Comparison of ENCODE assay signal across 11 cellular contexts in genomic region chr4:98289375-98289774, GRCh38. TPM values are rescaled to one million over a fixed set of nuclear protein-coding genes. Genes with fewer than 3 reads are reported as not detected.
DNase-seq lines count a peak whose midpoint lies in the region; ATAC-seq and TF ChIP-seq lines count a peak whose summit lies in the region.
"Had no signal": no experiment of that assay in that cellular context is flagged by ENCODE, and none has a peak within 500 bp of the region (broad histone marks: within the 10 kb centered on the region; RNA-seq: fewer than 3 reads in every experiment).

No MANE protein-coding gene starts in this region.

- H3K9me3 ChIP-seq in CD8-positive, alpha-beta memory T cell (ENCODE audit: low read length) = no peaks in the 10 kb centered on the region
- no peaks in the 10 kb centered on the region for H3K9me3 ChIP-seq in SK-N-SH
- H3K9me3 ChIP-seq: Caco-2 had no signal

- H3K27me3 Mint-ChIP-seq in CD8-positive, alpha-beta memory T cell = no peaks in the 10 kb centered on the region
- no peaks in the 10 kb centered on the region for H3K27me3 Mint-ChIP-seq in activated T-helper 2 cell treated with anti-CD3 and anti-CD28 coated beads, Interferon-gamma antibody, Interleukin-2, Interleukin-4, amounts not matched to agents 10 μg/mL and 5 μg/mL and 100 μg/mL, durations not matched to agents 14 hours and 24 hours and 36 hours (ENCODE audit: low read depth)

- peaks cover 18% of the 10 kb centered on the region for H3K4me1 ChIP-seq in CD8-positive, alpha-beta memory T cell (ENCODE audit: insufficient read depth, low read length)
- peaks cover 0 to 8% of the 10 kb centered on the region in 2 experiments; a peak in 3 of 4 replicates for H3K4me1 ChIP-seq in SK-N-SH (ENCODE audit: control insufficient read depth in 1 of 2, insufficient read depth in 2 of 2, low read depth in 1 of 2, low read length in 1 of 2)

- H3K9me3 Mint-ChIP-seq in CD8-positive, alpha-beta memory T cell = no peaks in the 10 kb centered on the region
- no peaks in the 10 kb centered on the region for H3K9me3 Mint-ChIP-seq in activated T-helper 2 cell treated with anti-CD3 and anti-CD28 coated beads, Interferon-gamma antibody, Interleukin-2, Interleukin-4, amounts not matched to agents 10 μg/mL and 5 μg/mL and 100 μg/mL, durations not matched to agents 14 hours and 24 hours and 36 hours

- POLR2A ChIA-PET in CD8-positive, alpha-beta memory T cell (lab: Charles Lee) = interaction anchor here (0.6 kb wide), 2 partner anchors 29 to 577 kb away, joined by 4 to 5 read pairs; no protein-coding TSS in a partner anchor
- POLR2A ChIA-PET in SK-N-SH (lab: Yijun Ruan, JAX) = no interaction called here

- H3K79me2 ChIP-seq in SK-N-SH (ENCODE audit: insufficient read depth) = peaks cover 89% of the 10 kb centered on the region

- no peak for TF ChIP-seq RAD21 in SK-N-SH (IDR thresholded peaks at IDR 0.05; ENCODE audit: low read length)

- TF ChIP-seq EP300 in SK-N-SH (IDR thresholded peaks at IDR 0.05; ENCODE audit: borderline replicate concordance in 1 of 2, low read depth in 1 of 2, low read length in 1 of 2) = no peak

- H3K27ac Mint-ChIP-seq in CD8-positive, alpha-beta memory T cell = peak overlapping the region in 6 of 8 donors; percentile 26 to 81 (median 60)
- peak overlapping the region; percentile 76 for H3K27ac Mint-ChIP-seq in activated T-helper 2 cell treated with anti-CD3 and anti-CD28 coated beads, Interferon-gamma antibody, Interleukin-2, Interleukin-4, amounts not matched to agents 10 μg/mL and 5 μg/mL and 100 μg/mL, durations not matched to agents 14 hours and 24 hours and 36 hours

- DNase-seq in CD8-positive, alpha-beta memory T cell = no peak
- no peak for DNase-seq in activated T-helper 2 cell treated with anti-CD3 and anti-CD28 coated beads, Interferon-gamma antibody, Interleukin-2, Interleukin-4, amounts not matched to agents 10 μg/mL and 5 μg/mL and 100 μg/mL, durations not matched to agents 14 hours and 24 hours and 36 hours (ENCODE audit: low spot score)
- DNase-seq in Ammon's horn (ENCODE audit: low spot score) = no peak
- no peak for DNase-seq in midbrain (lab: John Stamatoyannopoulos, UW)
- DNase-seq in SK-N-SH = no peak
- no peak for DNase-seq in posterior vena cava (ENCODE audit: low spot score)
- DNase-seq: Caco-2, occipital lobe, PC-3 had no signal

- no peak overlapping the region for H2AFZ ChIP-seq in SK-N-SH (ENCODE audit: low read depth)

- TF ChIP-seq CTCF in SK-N-SH (IDR thresholded peaks at IDR 0.05) = no peak

- peak overlapping the region in 4 of 7 donors; percentile 6 to 71 (median 32) for H3K4me3 Mint-ChIP-seq in CD8-positive, alpha-beta memory T cell
- H3K4me3 Mint-ChIP-seq in activated T-helper 2 cell treated with anti-CD3 and anti-CD28 coated beads, Interferon-gamma antibody, Interleukin-2, Interleukin-4, amounts not matched to agents 10 μg/mL and 5 μg/mL and 100 μg/mL, durations not matched to agents 14 hours and 24 hours and 36 hours (ENCODE audit: low read depth) = peak overlapping the region; percentile 42

- WGBS in SK-N-SH (ENCODE audit: low lambda C conversion rate) = 85% methylated on average over 1 of the region's 1 CpG

- CTCF ChIA-PET in CD8-positive, alpha-beta memory T cell (lab: Charles Lee) = no interaction called here
- CTCF ChIA-PET in SK-N-SH (lab: Yijun Ruan, JAX) = interaction anchor here (0.9 kb wide), 1 partner anchor 26 kb away, joined by 3 read pairs; no protein-coding TSS in a partner anchor

- peak; percentile 69 for ATAC-seq in GM19452 (IDR thresholded peaks at IDR 0.05; ENCODE audit: unreplicated experiment)
- ATAC-seq in HG03135 (IDR thresholded peaks at IDR 0.05; ENCODE audit: unreplicated experiment) = peak; percentile 78
- ATAC-seq: PC-3 had no signal

- H3F3A ChIP-seq in SK-N-SH (replicated peaks; ENCODE audit: insufficient read depth) = peaks cover 4% of the 10 kb centered on the region

- no peaks in the 10 kb centered on the region for H4K20me1 ChIP-seq in SK-N-SH (ENCODE audit: insufficient read depth)

- H3K9me2 ChIP-seq in SK-N-SH = no peaks in the 10 kb centered on the region

- intact Hi-C loops in activated T-helper 2 cell treated with anti-CD3 and anti-CD28 coated beads, Interferon-gamma antibody, Interleukin-2, Interleukin-4, amounts not matched to agents 10 μg/mL and 5 μg/mL and 100 μg/mL, durations not matched to agents 14 hours and 24 hours and 36 hours (cut with micrococcal nuclease) = no loop called here
- intact Hi-C loops in posterior vena cava (cut with DNase I) = no loop called here

- peaks cover 4 to 11% (median 6%) of the 10 kb centered on the region in 3 donors for H3K36me3 Mint-ChIP-seq in CD8-positive, alpha-beta memory T cell
- peaks cover 18% of the 10 kb centered on the region for H3K36me3 Mint-ChIP-seq in activated T-helper 2 cell treated with anti-CD3 and anti-CD28 coated beads, Interferon-gamma antibody, Interleukin-2, Interleukin-4, amounts not matched to agents 10 μg/mL and 5 μg/mL and 100 μg/mL, durations not matched to agents 14 hours and 24 hours and 36 hours (ENCODE audit: low read depth)

- H3K4me3 ChIP-seq in CD8-positive, alpha-beta memory T cell (ENCODE audit: low read length) = no peak overlapping the region
- no peak overlapping the region for H3K4me3 ChIP-seq in SK-N-SH (ENCODE audit: low read depth in 2 of 2, low read length in 1 of 2)

- H3K27me3 ChIP-seq in CD8-positive, alpha-beta memory T cell (ENCODE audit: insufficient read depth, low read length, poor library complexity, severe bottlenecking) = no peaks in the 10 kb centered on the region
- no peaks in the 10 kb centered on the region for H3K27me3 ChIP-seq in SK-N-SH (ENCODE audit: insufficient read depth)

- H3K4me2 ChIP-seq in SK-N-SH = no peak overlapping the region

- H3K4me1 Mint-ChIP-seq in CD8-positive, alpha-beta memory T cell = peaks cover 47 to 77% (median 66%) of the 10 kb centered on the region in 3 donors
- peaks cover 47% of the 10 kb centered on the region for H3K4me1 Mint-ChIP-seq in activated T-helper 2 cell treated with anti-CD3 and anti-CD28 coated beads, Interferon-gamma antibody, Interleukin-2, Interleukin-4, amounts not matched to agents 10 μg/mL and 5 μg/mL and 100 μg/mL, durations not matched to agents 14 hours and 24 hours and 36 hours (ENCODE audit: low read depth)

- H3K36me3 ChIP-seq in CD8-positive, alpha-beta memory T cell (ENCODE audit: insufficient read depth, low read length) = no peaks in the 10 kb centered on the region
- peaks cover 3 to 7% of the 10 kb centered on the region in 2 experiments for H3K36me3 ChIP-seq in SK-N-SH (replicated peaks in 1 of 2; ENCODE audit: control insufficient read depth in 1 of 2, insufficient read depth in 2 of 2, low read length in 1 of 2)

- H3K27ac ChIP-seq in CD8-positive, alpha-beta memory T cell (ENCODE audit: low read depth, low read length) = no peak overlapping the region
- H3K27ac ChIP-seq in SK-N-SH (ENCODE audit: low read depth in 2 of 2, low read length in 1 of 2) = no peak overlapping the region

- H3K9ac ChIP-seq in SK-N-SH = no peak overlapping the region

TF ChIP-seq in SK-N-SH, 30 proteins besides CTCF, POLR2A, EP300 and RAD21 (continues in another document):
- TF ChIP-seq GATA2 (CRISPR knock-in tag; IDR thresholded peaks at IDR 0.05) = no peak
- TF ChIP-seq POLR2AphosphoS5 (IDR thresholded peaks at IDR 0.05; ENCODE audit: low read depth, low read length) = no peak
- TF ChIP-seq FOXM1 (IDR thresholded peaks at IDR 0.05; ENCODE audit: low read depth) = no peak
- no peak for TF ChIP-seq REST (IDR thresholded peaks at IDR 0.05; ENCODE audit: low read depth, low read length)
- no peak for TF ChIP-seq USF2 (IDR thresholded peaks at IDR 0.05; ENCODE audit: borderline replicate concordance, low read depth, low read length)
- no peak for TF ChIP-seq MXI1 (IDR thresholded peaks at IDR 0.05; ENCODE audit: low read depth, low read length)

RNA-seq across cellular contexts. Expression of gene RAP1GDS1, which starts 28.2 kb away (rescaled TPM):
- 10 to 100 TPM; 53.7 to 56.4 TPM for total RNA-seq in CD8-positive, alpha-beta memory T cell
- 40.9 TPM for polyA plus RNA-seq in CD8-positive, alpha-beta memory T cell
- 64.2 and 64.3 TPM in 2 replicates for total RNA-seq in activated T-helper 2 cell treated with anti-CD3 and anti-CD28 coated beads, Interferon-gamma antibody, Interleukin-2, Interleukin-4, amounts not matched to agents 10 μg/mL and 5 μg/mL and 100 μg/mL, durations not matched to agents 14 hours and 24 hours and 36 hours
- polyA plus RNA-seq in SK-N-SH (2012; rRNA removed) = 25.6 and 31.3 TPM in 2 replicates
- 34.6 and 34.9 TPM in 2 replicates for polyA plus RNA-seq in SK-N-SH (2012; cell fraction: cytosol; rRNA removed)
- polyA plus RNA-seq in SK-N-SH (2012; cell fraction: nucleus; rRNA removed) = 18.0 and 39.1 TPM in 2 replicates
- 10 to 100 TPM; 36.1 to 40.3 TPM for total RNA-seq in posterior vena cava
